ENCODE assay signal across 16 cellular contexts in genomic region chr9:3735251-3735650, GRCh38.
DNase-seq lines count a peak whose midpoint lies in the region; TF ChIP-seq lines count a peak whose summit lies in the region.
"Had no signal": no experiment of that assay in that cellular context is flagged by ENCODE, and none has a peak within 500 bp of the region (broad histone marks: within the 10 kb centered on the region; RNA-seq: fewer than 3 reads in every experiment).

No MANE protein-coding gene starts in this region.

- TF ChIP-seq CTCF in GM20000 (IDR thresholded peaks at IDR 0.05; ENCODE audit: extremely low read depth, missing control alignments) (no peak), RWPE1 (conservative IDR thresholded peaks at IDR 0.05; ENCODE audit: low read depth) (no peak)

- no peaks in the 10 kb centered on the region for H3K79me2 ChIP-seq in mesendoderm (ENCODE audit: control insufficient read depth, insufficient read depth, low read length)

- H3K27ac ChIP-seq in mesendoderm (ENCODE audit: low read depth, low read length) (no peak overlapping the region), RWPE1 (no peak overlapping the region)
- H3K27ac ChIP-seq: 22Rv1; BLaER1 treated with 17β-estradiol and CSF1 and Interleukin-3, amounts not matched to agents 10 nM and 100 nM had no signal

- H3K4me2 ChIP-seq in mesendoderm (ENCODE audit: low read length): no peak overlapping the region
- H3K4me2 ChIP-seq: BLaER1 treated with 17β-estradiol and CSF1 and Interleukin-3, amounts not matched to agents 10 nM and 100 nM had no signal

- H4K8ac ChIP-seq in mesendoderm (ENCODE audit: low read depth, low read length): peak overlapping the region; percentile 76

- H3K4ac ChIP-seq in mesendoderm (ENCODE audit: low read depth, low read length): no peak overlapping the region

- no peak overlapping the region for H3K18ac ChIP-seq in mesendoderm (ENCODE audit: low read length)

- no peak overlapping the region for H4K5ac ChIP-seq in mesendoderm (ENCODE audit: low read length)

- CTCF ChIA-PET in RWPE1 (lab: Yijun Ruan, JAX): no interaction called here

- H3K4me3 ChIP-seq in mesendoderm (ENCODE audit: low read length): no peak overlapping the region
- H3K4me3 ChIP-seq: BLaER1 treated with 17β-estradiol and CSF1 and Interleukin-3, amounts not matched to agents 10 nM and 100 nM had no signal

- no peak overlapping the region for H3K9ac ChIP-seq in mesendoderm (ENCODE audit: low read length)
- H3K9ac ChIP-seq: BLaER1 treated with 17β-estradiol and CSF1 and Interleukin-3, amounts not matched to agents 10 nM and 100 nM had no signal

- no peak overlapping the region for H2BK120ac ChIP-seq in mesendoderm (ENCODE audit: low read depth, low read length)

- no peak overlapping the region for H3K56ac ChIP-seq in mesendoderm (ENCODE audit: low read length)

- H2BK5ac ChIP-seq in mesendoderm (ENCODE audit: low read length): no peak overlapping the region

- DNase-seq in DMS 273 (lab: John Stamatoyannopoulos, UW; ENCODE audit: unreplicated experiment) (peak; percentile 9), DMS 273 treated with DMSO at 0.1 percent for 48 hours (lab: John Stamatoyannopoulos, UW) (no peak), NCI-H2171 (lab: John Stamatoyannopoulos, UW) (peak; percentile 14), mesendoderm (no peak), GM20000 (ENCODE audit: low spot score) (no peak), RWPE1 (ENCODE audit: low spot score) (no peak), NCI-H526 treated with DMSO at 0.1 percent for 48 hours (lab: John Stamatoyannopoulos, UW) (no peak)
- no peak for DNase-seq in activated CD4-positive, CD25-positive, alpha-beta regulatory T cell treated with anti-CD3 and anti-CD28 coated beads, Interleukin-2, amount 50 U/mL, for 72 hours
- DNase-seq: Calu3; CD4-positive, CD25-positive, alpha-beta regulatory T cell; DMS153; DMS79 treated with DMSO at 0.1 percent for 48 hours; HCEC 1CT; HFFc6 had no signal

- H2AK5ac ChIP-seq in mesendoderm (ENCODE audit: low read length): no peak overlapping the region

- H3K79me1 ChIP-seq in mesendoderm (ENCODE audit: low read length): no peaks in the 10 kb centered on the region

- no peaks in the 10 kb centered on the region for H3K27me3 ChIP-seq in mesendoderm (ENCODE audit: insufficient read depth, low read length, poor library complexity)
- H3K27me3 ChIP-seq: BLaER1 treated with 17β-estradiol and CSF1 and Interleukin-3, amounts not matched to agents 10 nM and 100 nM had no signal

- H2BK15ac ChIP-seq in mesendoderm (replicated peaks; ENCODE audit: low read depth): no peak overlapping the region

- WGBS in mesendoderm (ENCODE audit: extremely low coverage, insufficient coverage, low lambda C conversion rate): no CpG with 5 or more reads among the region's 4 CpGs

- H3K4me1 ChIP-seq in mesendoderm (ENCODE audit: control insufficient read depth, low read depth, low read length): peaks cover 2% of the 10 kb centered on the region

- no peak overlapping the region for H3K23ac ChIP-seq in mesendoderm (ENCODE audit: low read length)

- POLR2A ChIA-PET in RWPE1 (lab: Yijun Ruan, JAX; ENCODE audit: low non-redundant PET): no interaction called here

- no peaks in the 10 kb centered on the region for H3K36me3 ChIP-seq in mesendoderm (ENCODE audit: control insufficient read depth, insufficient read depth, low read length)
- H3K36me3 ChIP-seq: BLaER1 treated with 17β-estradiol and CSF1 and Interleukin-3, amounts not matched to agents 10 nM and 100 nM had no signal

Comparison
In these comparisons a context has a peak if more than half of its experiments do, and no peak if none do; other contexts are left out.
1. DNase-seq: peak in DMS 273 (single experiment) and NCI-H2171 (single experiment); none in DMS 273 treated with DMSO at 0.1 percent for 48 hours (single experiment), mesendoderm (single experiment), GM20000 (single experiment), RWPE1 (single experiment), NCI-H526 treated with DMSO at 0.1 percent for 48 hours (single experiment) and activated CD4-positive, CD25-positive, alpha-beta regulatory T cell treated with anti-CD3 and anti-CD28 coated beads, Interleukin-2, amount 50 U/mL, for 72 hours (single experiment).